Comparison of ENCODE assay signal across 15 cellular contexts in the genomic region with DNA sequence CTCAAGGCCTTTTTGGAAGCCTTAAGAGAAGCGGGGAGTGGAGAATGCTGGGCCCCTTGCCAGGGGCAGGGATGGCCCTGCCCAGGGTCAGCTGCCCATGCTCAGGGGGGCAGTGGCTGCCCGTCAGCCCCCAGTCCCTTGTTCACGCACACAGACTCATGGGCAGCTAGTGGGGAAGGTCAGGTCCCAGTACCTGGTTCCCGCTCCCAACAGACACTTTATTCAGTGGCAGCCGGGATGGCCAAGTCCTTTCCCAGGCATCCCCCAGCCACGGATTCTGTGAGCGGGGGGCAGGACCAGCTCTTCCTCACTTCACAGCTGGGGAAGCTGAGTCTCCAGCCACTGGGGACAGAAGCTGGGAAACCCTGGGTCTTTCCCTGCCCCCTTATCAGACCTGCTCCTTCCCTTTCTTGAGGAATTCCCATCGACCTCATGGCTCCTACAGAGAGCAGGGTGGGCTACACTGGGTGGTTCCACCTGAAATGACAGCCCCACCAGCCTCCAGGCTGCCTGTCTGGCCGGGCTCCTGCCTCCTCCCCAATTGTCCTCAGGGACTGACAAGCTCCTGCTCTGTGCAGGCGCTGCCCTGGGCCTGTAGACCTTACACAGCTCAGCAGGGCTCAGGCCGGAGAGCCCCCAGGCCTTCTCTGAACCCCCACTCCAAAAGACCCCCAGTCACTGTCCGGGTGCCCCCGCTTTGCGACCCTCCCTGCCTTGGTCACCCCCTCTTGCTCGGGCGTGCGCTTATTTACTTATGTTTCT.
"Had no signal": no experiment of that assay in that cellular context is flagged by ENCODE, and none has a peak within 500 bp of the region (broad histone marks: within the 10 kb centered on the region; RNA-seq: fewer than 3 reads in every experiment).

No MANE protein-coding gene starts in this region.

- H3K4me3 ChIP-seq: esophagus muscularis mucosa, smooth muscle cell had no signal

- H3K4me1 ChIP-seq: esophagus muscularis mucosa had no signal

- DNase-seq: activated CD4-positive, alpha-beta memory T cell treated with anti-CD3 and anti-CD28 coated beads, Interleukin-2, amount 10 ng/mL, durations not matched to agents 7 days and 5 days; activated CD4-positive, alpha-beta T cell treated with anti-CD3 and anti-CD28 coated beads for 36 hours; activated CD8-positive, alpha-beta memory T cell treated with anti-CD3 and anti-CD28 coated beads, Interleukin-2, amount 50 U/mL, for 48 hours; amygdala; cerebellar nuclear complex; dermis blood vessel endothelial cell; SIG-M5; substantia nigra; SW 1271 had no signal

- H3K36me3 ChIP-seq: esophagus muscularis mucosa, neutrophil had no signal

- FAIRE-seq: endometrium had no signal

- H3K27ac ChIP-seq: esophagus muscularis mucosa, neutrophil had no signal

- ATAC-seq: activated CD4-positive, alpha-beta T cell treated with anti-CD3 and anti-CD28 coated beads for 36 hours; left lobe of liver; stimulated activated effector memory CD8-positive, alpha-beta T cell treated with anti-CD3 and anti-CD28 coated beads, Interleukin-12 subunit alpha, Interleukin-12 subunit beta, amount 100 ng/mL, for 72 hours had no signal

- H3K9me3 ChIP-seq: neutrophil had no signal
